Comparison of ENCODE assay signal across 8 cellular contexts in genomic region chr11:46277313-46277622, GRCh38. TPM values are rescaled to one million over a fixed set of nuclear protein-coding genes. Genes with fewer than 3 reads are reported as not detected.
DNase-seq lines count a peak whose midpoint lies in the region; ATAC-seq, FAIRE-seq and TF ChIP-seq lines count a peak whose summit lies in the region.

No MANE protein-coding gene starts in this region.

- RAD21 ChIA-PET in HCT116 (lab: Charles Lee; ENCODE audit: low non-redundant PET in 1 of 2, low total read pairs in 2 of 2, uncharacterized antibody in 2 of 2, unreplicated experiment in 2 of 2) = no interaction called here

- WGBS in K562 (ENCODE audit: insufficient coverage, low coverage, missing lambda C conversion rate) = 22% methylated on average over 8 of the region's 8 CpGs
- WGBS in lung, 2 donors = 11 to 15% methylated on average over 8 of the region's 8 CpGs

- H3K4me3 ChIP-seq in HCT116 (replicated peaks in 1 of 2; ENCODE audit: low read depth in 1 of 2, low read length in 2 of 2) = no peak overlapping the region
- H3K4me3 ChIP-seq in K562 = peak overlapping the region; percentile 72
- peak overlapping the region; percentile 49 for H3K4me3 ChIP-seq in lung

- no peak overlapping the region for H3K27ac ChIP-seq in HCT116 (ENCODE audit: low read depth, low read length)
- H3K27ac ChIP-seq in K562 (ENCODE audit: extremely low read depth, low read depth, low read length) = no peak overlapping the region; the same call in 2 of the 3 replicates
- no peak overlapping the region for H3K27ac ChIP-seq in lung (ENCODE audit: low read depth in 1 of 2, low read length in 1 of 2)

- no peaks in the 10 kb centered on the region for H3K27me3 ChIP-seq in HCT116 (ENCODE audit: insufficient read depth, low read length)
- H3K27me3 ChIP-seq in K562 (ENCODE audit: control insufficient read depth in 2 of 2, insufficient read depth in 2 of 2, low read length in 2 of 2) = no peaks in the 10 kb centered on the region
- no peaks in the 10 kb centered on the region for H3K27me3 ChIP-seq in lung (ENCODE audit: control insufficient read depth, insufficient read depth)

- no peak for TF ChIP-seq CTCF in HCT116 (IDR thresholded peaks at IDR 0.05 in 2 of 3, conservative IDR thresholded peaks at IDR 0.05 in 1 of 3; ENCODE audit: borderline replicate concordance in 1 of 3, insufficient read depth in 1 of 3, low read depth in 2 of 3, low read length in 2 of 3)
- TF ChIP-seq CTCF in K562 (IDR thresholded peaks at IDR 0.05 in 2 of 3, conservative IDR thresholded peaks at IDR 0.05 in 1 of 3; ENCODE audit: insufficient read depth in 2 of 3, low read depth in 1 of 3, low read length in 3 of 3) = no peak
- no peak for TF ChIP-seq CTCF in lung (IDR thresholded peaks at IDR 0.05; ENCODE audit: control extremely low read depth, extremely low read depth)

- H3K9ac ChIP-seq in HCT116 (ENCODE audit: low read length) = no peak overlapping the region
- peak overlapping the region; percentile 74 to 93; a peak in 3 of 4 replicates for H3K9ac ChIP-seq in K562 (ENCODE audit: insufficient read depth in 1 of 2, low read depth in 2 of 2, low read length in 2 of 2)

- H3K9me3 ChIP-seq in HCT116 (ENCODE audit: control insufficient read depth in 1 of 2, insufficient read depth in 1 of 2, low read depth in 1 of 2, low read length in 2 of 2) (no peaks in the 10 kb centered on the region), K562 (replicated peaks; ENCODE audit: control insufficient read depth, insufficient read depth, low read depth, low read length) (no peaks in the 10 kb centered on the region), lung (ENCODE audit: control insufficient read depth in 2 of 2, insufficient read depth in 1 of 2, low read length in 1 of 2) (no peaks in the 10 kb centered on the region)

- H4K20me1 ChIP-seq in HCT116 (ENCODE audit: insufficient read depth) (no peaks in the 10 kb centered on the region), K562 (replicated peaks; ENCODE audit: control insufficient read depth, insufficient read depth, low read length) (0 out of 2 replicates have a peak, but pooled peaks cover 3% of the 10 kb centered on the region)

- no peaks in the 10 kb centered on the region for H3K9me2 ChIP-seq in HCT116 (ENCODE audit: insufficient read depth)

- H2AFZ ChIP-seq in HCT116 (ENCODE audit: low read depth, low read length, poor library complexity, severe bottlenecking) (no peak overlapping the region), K562 (ENCODE audit: low read depth, low read length) (peak overlapping the region; percentile 68; the same call in 1 of the 2 replicates)

- POLR2A ChIA-PET in HCT116 (lab: Charles Lee) = no interaction called here
- POLR2A ChIA-PET in K562 (lab: Yijun Ruan, JAX) = interaction anchor here (0.6 to 3.3 kb wide), 10 partner anchors 10 to 286 kb away, joined by 3 to 20 read pairs (median 3); no protein-coding TSS in a partner anchor

- BruUV-seq in HCT116 (replicated peaks; lab: Mats Ljungman, UMichigan) = no TSS peak
- BruUV-seq in K562 (replicated peaks; lab: Mats Ljungman, UMichigan) = no TSS peak

- TF ChIP-seq RAD21 in HCT116 (IDR thresholded peaks at IDR 0.05; ENCODE audit: low read depth) (no peak), K562 (CRISPR knock-in tag; conservative IDR thresholded peaks at IDR 0.05 in 1 of 2, IDR thresholded peaks at IDR 0.05 in 1 of 2) (no peak)

- no peaks in the 10 kb centered on the region for H3K9me1 ChIP-seq in K562 (ENCODE audit: control insufficient read depth, insufficient read depth, low read length)

- DNase-seq in ACHN = peak; percentile 33
- DNase-seq in HCT116 (ENCODE audit: low read depth, low spot score) = no peak
- DNase-seq in K562 (ENCODE audit: extremely low read depth in 1 of 4, low spot score in 3 of 4) = peak in 1 of 4 experiments; percentile 84
- DNase-seq in lung (ENCODE audit: low spot score) = no peak
- DNase-seq in NCI-H226 = no peak
- DNase-seq in NCI-H1694 (lab: John Stamatoyannopoulos, UW) = no peak

- no peaks in the 10 kb centered on the region for H3K36me3 ChIP-seq in HCT116 (ENCODE audit: control insufficient read depth in 1 of 2, insufficient read depth in 2 of 2, low read length in 2 of 2)
- no peaks in the 10 kb centered on the region for H3K36me3 ChIP-seq in K562 (ENCODE audit: control insufficient read depth, insufficient read depth, low read length)
- no peaks in the 10 kb centered on the region for H3K36me3 ChIP-seq in lung (ENCODE audit: control insufficient read depth in 2 of 2, insufficient read depth in 2 of 2, low read length in 2 of 2)

- H3K4me1 ChIP-seq in HCT116 (ENCODE audit: control insufficient read depth in 1 of 2, insufficient read depth in 2 of 2, low read length in 2 of 2) = peaks cover 10 to 17% of the 10 kb centered on the region in 2 experiments
- H3K4me1 ChIP-seq in K562 (replicated peaks in 1 of 2; ENCODE audit: control insufficient read depth in 2 of 2, insufficient read depth in 2 of 2, low read length in 2 of 2) = peaks cover 62 to 74% of the 10 kb centered on the region in 2 experiments
- H3K4me1 ChIP-seq in lung (ENCODE audit: control insufficient read depth in 2 of 2, insufficient read depth in 2 of 2, low read length in 2 of 2) = peaks cover 12 to 22% of the 10 kb centered on the region in 2 donors

- H3K79me2 ChIP-seq in HCT116 (ENCODE audit: insufficient read depth, low read length) (no peaks in the 10 kb centered on the region), K562 (ENCODE audit: control insufficient read depth, insufficient read depth, low read length) (peaks cover 42% of the 10 kb centered on the region)

- intact Hi-C loops in HCT116 (cut with micrococcal nuclease) (no loop called here), K562 (cut with micrococcal nuclease) (no loop called here)

- in situ Hi-C loops in ACHN (cut with HindIII; ENCODE audit: low pct_ligation_motif_present, low pct_unique_long_range_greater_than_20kb, low sequenced_read_pairs) = no loop called here
- in situ Hi-C loops in K562 (cut with MboI) = no loop called here

- no peak for TF ChIP-seq EP300 in K562 (IDR thresholded peaks at IDR 0.05; ENCODE audit: low read length)

- H3K4me2 ChIP-seq in HCT116 (ENCODE audit: low read length) (peak overlapping the region; percentile 46), K562 (ENCODE audit: insufficient read depth, low read length) (peak overlapping the region; percentile 87)

- peak; percentile 74 for FAIRE-seq in K562 (lab: Jason Lieb, UNC)

- CTCF ChIA-PET in HCT116 (lab: Charles Lee) (no interaction called here), K562 (lab: Yijun Ruan, JAX; ENCODE audit: low intra/inter-chr PET ratio) (no interaction called here)

- ATAC-seq in HCT116 (peak; percentile 45), K562 (no peak), lung (ENCODE audit: insufficient read depth, low FRiP score) (peak; percentile 7), HG03571 (IDR thresholded peaks at IDR 0.05; ENCODE audit: unreplicated experiment) (no peak), HG03159 (IDR thresholded peaks at IDR 0.05; ENCODE audit: unreplicated experiment) (no peak)

- TF ChIP-seq POLR2A in HCT116 (IDR thresholded peaks at IDR 0.05; ENCODE audit: borderline replicate concordance, extremely low read depth, insufficient read depth, insufficient read length) = no peak
- no peak for TF ChIP-seq POLR2A in K562 (conservative IDR thresholded peaks at IDR 0.05)

TF ChIP-seq in HCT116, 20 proteins besides CTCF, POLR2A, EP300 and RAD21:
- TF ChIP-seq SRF (IDR thresholded peaks at IDR 0.05; ENCODE audit: low read depth) (no peak), JUND (IDR thresholded peaks at IDR 0.05) (no peak)

TF ChIP-seq in K562, 482 proteins besides CTCF, POLR2A, EP300 and RAD21 (continues in another document):
- TF ChIP-seq JUNB (CRISPR knock-in tag; conservative IDR thresholded peaks at IDR 0.05) = no peak
- TF ChIP-seq ZFP91 (CRISPR knock-in tag; IDR thresholded peaks at IDR 0.05) = peak; percentile 94
- no peak for TF ChIP-seq MXI1 (IDR thresholded peaks at IDR 0.05; ENCODE audit: low read depth, low read length)

RNA-seq across cellular contexts. Expression of gene CREB3L1, which starts 0.2 kb away (rescaled TPM):
- total RNA-seq in HCT116 (2021; ENCODE audit: unreplicated experiment) (0.37 TPM), K562 (2014; rRNA removed) (4.1 and 7.1 TPM in 2 replicates), K562 (2014; rRNA removed; fragmentation: Illumina TruSeq; extraction: Trizol) (3.7 and 5.2 TPM in 2 replicates), K562 (2015; rRNA removed; fragmentation: Illumina TruSeq; extraction: Trizol) (2.4 and 5.5 TPM in 2 replicates), K562 (2021) (24.9 and 27.6 TPM in 2 replicates), lung (10 to 100 TPM; 16.8 to 52.3 TPM)
- 0.29 and 0.30 TPM in 2 replicates for polyA plus RNA-seq in HCT116 (2012)
- 19.2 and 27.7 TPM in 2 replicates for total RNA-seq in K562 (2011; cell fraction: chromatin; rRNA removed; ENCODE audit: low replicate concordance)
- 19.9 and 20.2 TPM in 2 replicates for total RNA-seq in K562 (2011; cell fraction: nucleolus; rRNA removed)
- 24.8 and 32.7 TPM in 2 replicates for total RNA-seq in K562 (2011; cell fraction: nucleoplasm; rRNA removed)
- polyA plus RNA-seq in K562 (2011; rRNA removed) (1.3 and 3.0 TPM in 2 replicates), K562 (2014; fragmentation: Illumina TruSeq; extraction: Trizol) (16.2 and 20.5 TPM in 2 replicates), K562 (2014; fragmentation: Nextera tagmentation; extraction: Ambion mirVana) (1 to 10 TPM; 1.2 to 1.4 TPM), K562 (2014; rRNA removed) (4.9 and 5.3 TPM in 2 replicates), lung (10 to 100 TPM; 21.3 to 54.0 TPM)
- polyA plus RNA-seq in K562 (2011; cell fraction: cytosol; rRNA removed) = 2.3 and 2.9 TPM in 2 replicates
- polyA plus RNA-seq in K562 (2011; cell fraction: nucleus; rRNA removed) = 4.5 and 7.2 TPM in 2 replicates
- 17.1 and 21.9 TPM in 2 replicates for polyA plus RNA-seq in K562 (2012)
- polyA minus RNA-seq in K562 (2011; rRNA and poly(A)+ RNA removed) = 4.1 and 4.8 TPM in 2 replicates
- polyA minus RNA-seq in K562 (2011; cell fraction: cytosol; rRNA and poly(A)+ RNA removed) = 15.2 and 25.1 TPM in 2 replicates
- polyA minus RNA-seq in K562 (2011; cell fraction: nucleus; rRNA and poly(A)+ RNA removed) = 3.4 and 5.2 TPM in 2 replicates

Comparison
In these comparisons a context has a peak if more than half of its experiments do, and no peak if none do; other contexts are left out.
1. ATAC-seq: peak in HCT116 (single experiment) and lung (single experiment); none in K562 (single experiment), HG03571 (single experiment) and HG03159 (single experiment).
2. H3K4me3 ChIP-seq: peak in K562 (single experiment) and lung (single experiment); none in HCT116 (0 of 2).